In the genomic region with DNA sequence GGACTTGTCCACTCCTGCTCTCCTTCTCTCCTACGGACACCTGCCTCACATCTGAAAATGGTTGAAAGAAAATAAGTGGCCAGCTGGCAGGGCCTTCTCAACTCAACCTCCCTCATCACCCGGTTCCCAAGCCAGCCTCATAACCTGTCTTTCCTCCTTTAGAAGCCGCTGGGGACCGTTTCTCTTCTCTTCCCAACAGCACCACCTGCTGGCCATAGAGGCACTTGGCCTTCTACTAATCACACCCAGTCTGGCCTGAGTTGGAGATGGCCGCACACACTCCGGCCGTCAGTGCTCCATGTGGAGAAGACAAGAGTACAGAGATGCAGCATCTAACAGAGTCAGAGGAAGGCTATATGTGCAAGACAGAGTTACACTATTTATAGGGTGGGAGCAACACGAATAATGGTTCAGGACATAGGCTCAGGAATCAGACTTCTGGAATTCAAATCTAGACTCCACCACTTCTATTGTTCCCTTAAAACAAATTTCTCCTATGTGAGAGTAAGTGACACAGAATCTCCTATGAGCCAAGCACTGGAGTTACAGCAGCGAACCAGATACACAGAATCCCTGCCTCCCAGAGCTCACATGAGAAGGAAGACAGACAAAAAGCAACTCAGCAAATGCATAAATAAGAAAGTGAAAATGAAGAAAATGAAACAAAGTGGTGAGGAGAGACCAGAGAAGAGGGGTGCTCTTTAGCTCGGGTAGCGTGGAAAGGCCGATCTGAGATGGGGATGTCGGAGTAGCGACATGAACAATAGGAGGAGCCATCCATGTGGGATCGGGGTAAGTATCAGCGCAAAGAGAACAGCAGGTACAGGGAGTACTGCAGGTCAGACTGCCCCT, we compare ENCODE assay signal across 8 cellular contexts. TPM values are rescaled to one million over a fixed set of nuclear protein-coding genes. Genes with fewer than 3 reads are reported as not detected.
DNase-seq lines count a peak whose midpoint lies in the region; ATAC-seq and TF ChIP-seq lines count a peak whose summit lies in the region.
"Not testable (repeated sequence)": the region's sequence is repeated elsewhere in the genome, so short reads cannot be mapped to it uniquely, and the experiment has no call there.

No MANE protein-coding gene starts in this region.

- H3K9me3 ChIP-seq in CD8-positive, alpha-beta T cell (ENCODE audit: low read length); OCI-LY1 (ENCODE audit: low read length); mesenchymal stem cell (ENCODE audit: control insufficient read depth, low read length): not testable (repeated sequence)

- H2AFZ ChIP-seq in OCI-LY1 (ENCODE audit: low read length); mesenchymal stem cell (ENCODE audit: low read depth, low read length): not testable (repeated sequence)

- not testable (repeated sequence) for H3K79me1 ChIP-seq in mesenchymal stem cell (replicated peaks; ENCODE audit: low read length, poor library complexity, severe bottlenecking)

- not testable (repeated sequence) for H3K9ac ChIP-seq in OCI-LY1 (ENCODE audit: low read length)
- H3K9ac ChIP-seq in mesenchymal stem cell (ENCODE audit: low read length): peak overlapping the region; percentile 0

- not testable (repeated sequence) for H3F3A ChIP-seq in OCI-LY1 (ENCODE audit: insufficient read depth, low read length)

- H3K23ac ChIP-seq in mesenchymal stem cell (ENCODE audit: low read length in 2 of 2): not testable (repeated sequence)

- peak; percentile 63 for TF ChIP-seq CTCF in CD8-positive, alpha-beta T cell (IDR thresholded peaks at IDR 0.05)
- TF ChIP-seq CTCF in OCI-LY1 (IDR thresholded peaks at IDR 0.05; ENCODE audit: low read length) (peak; percentile 62), endothelial cell (IDR thresholded peaks at IDR 0.05; ENCODE audit: unreplicated experiment) (peak; percentile 76)

- H3K4me1 ChIP-seq in CD8-positive, alpha-beta T cell (ENCODE audit: insufficient read depth, low read length); OCI-LY1 (ENCODE audit: insufficient read depth, low read length, severe bottlenecking); mesenchymal stem cell (ENCODE audit: control insufficient read depth, insufficient read depth, low read depth, low read length): not testable (repeated sequence)

- not testable (repeated sequence) for H3K4me3 Mint-ChIP-seq in CD8-positive, alpha-beta T cell; activated CD8-positive, alpha-beta memory T cell treated with anti-CD3 and anti-CD28 coated beads, Interleukin-2, amount 10 ng/mL, durations not matched to agents 7 days and 5 days; endothelial cell (ENCODE audit: unreplicated experiment)

- ATAC-seq in CD8-positive, alpha-beta T cell: not testable (repeated sequence)
- ATAC-seq in GM21390 (IDR thresholded peaks at IDR 0.05; ENCODE audit: unreplicated experiment): peak; percentile 82
- peak; percentile 74 for ATAC-seq in activated CD8-positive, alpha-beta memory T cell treated with anti-CD3 and anti-CD28 coated beads, Interleukin-2, amount 10 ng/mL, durations not matched to agents 7 days and 5 days

- not testable (repeated sequence) for H3K27ac Mint-ChIP-seq in CD8-positive, alpha-beta T cell; activated CD8-positive, alpha-beta memory T cell treated with anti-CD3 and anti-CD28 coated beads, Interleukin-2, amount 10 ng/mL, durations not matched to agents 7 days and 5 days; endothelial cell (ENCODE audit: unreplicated experiment)

- POLR2A ChIA-PET in CD8-positive, alpha-beta T cell (lab: Charles Lee): not testable (repeated sequence)

- WGBS in mesenchymal stem cell: 54% methylated on average over 11 of the region's 16 CpGs

- H3K36me3 ChIP-seq in CD8-positive, alpha-beta T cell (ENCODE audit: insufficient read depth, low read length); OCI-LY1 (ENCODE audit: insufficient read depth, low read length); mesenchymal stem cell (ENCODE audit: control insufficient read depth in 1 of 2, insufficient read depth in 2 of 2, low read depth in 1 of 2, low read length in 2 of 2): not testable (repeated sequence)

- H3K9me2 ChIP-seq in OCI-LY1 (ENCODE audit: low read depth, low read length): not testable (repeated sequence)

- H4K91ac ChIP-seq in mesenchymal stem cell (ENCODE audit: low read length): not testable (repeated sequence)

- peaks cover 18% of the 10 kb centered on the region for H3K27me3 Mint-ChIP-seq in CD8-positive, alpha-beta T cell (ENCODE audit: low read depth)
- not testable (repeated sequence) for H3K27me3 Mint-ChIP-seq in activated CD8-positive, alpha-beta memory T cell treated with anti-CD3 and anti-CD28 coated beads, Interleukin-2, amount 10 ng/mL, durations not matched to agents 7 days and 5 days; endothelial cell (ENCODE audit: unreplicated experiment)

- not testable (repeated sequence) for H3K79me2 ChIP-seq in OCI-LY1 (ENCODE audit: insufficient read depth, low read length)

- H2AK5ac ChIP-seq in mesenchymal stem cell (ENCODE audit: low read length, severe bottlenecking): not testable (repeated sequence)

- H2BK5ac ChIP-seq in mesenchymal stem cell (ENCODE audit: low read depth, low read length, poor library complexity, severe bottlenecking): not testable (repeated sequence)

- not testable (repeated sequence) for H3K4me1 Mint-ChIP-seq in CD8-positive, alpha-beta T cell (ENCODE audit: low read depth); activated CD8-positive, alpha-beta memory T cell treated with anti-CD3 and anti-CD28 coated beads, Interleukin-2, amount 10 ng/mL, durations not matched to agents 7 days and 5 days
- H3K4me1 Mint-ChIP-seq in endothelial cell (ENCODE audit: unreplicated experiment): peaks cover 19% of the 10 kb centered on the region

- H3K27me3 ChIP-seq in CD8-positive, alpha-beta T cell (ENCODE audit: insufficient read depth, low read length); OCI-LY1 (ENCODE audit: insufficient read depth, low read length): not testable (repeated sequence)
- H3K27me3 ChIP-seq in mesenchymal stem cell (ENCODE audit: control insufficient read depth in 1 of 2, insufficient read depth in 1 of 2, low read length in 2 of 2): peaks cover 8 to 24% of the 10 kb centered on the region in 2 experiments

- not testable (repeated sequence) for H2BK120ac ChIP-seq in mesenchymal stem cell (ENCODE audit: low read depth, low read length)

- not testable (repeated sequence) for H2BK12ac ChIP-seq in mesenchymal stem cell (ENCODE audit: low read length in 2 of 2)

- H3K27ac ChIP-seq in CD8-positive, alpha-beta T cell (ENCODE audit: low read depth, low read length); OCI-LY1 (ENCODE audit: low read depth, low read length, poor library complexity, severe bottlenecking); mesenchymal stem cell (ENCODE audit: low read length, poor library complexity, severe bottlenecking): not testable (repeated sequence)

- H3K4ac ChIP-seq in mesenchymal stem cell (ENCODE audit: low read depth in 1 of 2, low read length in 2 of 2): not testable (repeated sequence)

- not testable (repeated sequence) for H3K36me3 Mint-ChIP-seq in CD8-positive, alpha-beta T cell; activated CD8-positive, alpha-beta memory T cell treated with anti-CD3 and anti-CD28 coated beads, Interleukin-2, amount 10 ng/mL, durations not matched to agents 7 days and 5 days; endothelial cell (ENCODE audit: low read depth, unreplicated experiment)

- H3K18ac ChIP-seq in mesenchymal stem cell (ENCODE audit: low read depth in 1 of 2, low read length in 2 of 2): not testable (repeated sequence)

- DNase-seq in CD8-positive, alpha-beta T cell: peak; percentile 10 to 65 (median 33)
- DNase-seq in KBM-7 (peak; percentile 72), endothelial cell (ENCODE audit: low spot score) (peak; percentile 75), mesenchymal stem cell (peak; percentile 1)
- DNase-seq in activated CD8-positive, alpha-beta memory T cell treated with anti-CD3 and anti-CD28 coated beads, Interleukin-2, amount 10 ng/mL, durations not matched to agents 7 days and 5 days: peak; percentile 71
- DNase-seq in stimulated activated CD8-positive, alpha-beta memory T cell treated with anti-CD3 and anti-CD28 coated beads, Interleukin-12 subunit alpha, Interleukin-12 subunit beta, amount 100 ng/mL, for 24 hours (ENCODE audit: extremely low read depth): peak; percentile 11

- not testable (repeated sequence) for H3K4me3 ChIP-seq in CD8-positive, alpha-beta T cell (ENCODE audit: low read depth, low read length); OCI-LY1 (ENCODE audit: low read depth, low read length, poor library complexity, severe bottlenecking); mesenchymal stem cell (ENCODE audit: insufficient read depth in 1 of 2, low read depth in 1 of 2, low read length in 2 of 2)

- CTCF ChIA-PET in CD8-positive, alpha-beta T cell (lab: Charles Lee): interaction anchor here (0.9 to 3.4 kb wide), 6 partner anchors 10 to 327 kb away, joined by 3 to 21 read pairs (median 3); no protein-coding TSS in a partner anchor
- CTCF ChIA-PET in activated CD8-positive, alpha-beta memory T cell treated with anti-CD3 and anti-CD28 coated beads, Interleukin-2, amount 10 ng/mL, durations not matched to agents 7 days and 5 days (lab: Charles Lee): interaction anchor here (0.9 kb wide), 1 partner anchor 271 kb away, joined by 3 read pairs; no protein-coding TSS in a partner anchor

- not testable (repeated sequence) for H4K8ac ChIP-seq in mesenchymal stem cell (ENCODE audit: low read length)

- in situ Hi-C loops in KBM-7 (cut with MboI; ENCODE audit: low pct_unique_long_range_greater_than_20kb, low sequenced_read_pairs): not testable (repeated sequence)

- H3K4me2 ChIP-seq in OCI-LY1 (ENCODE audit: low read length); mesenchymal stem cell (ENCODE audit: low read length, poor library complexity, severe bottlenecking): not testable (repeated sequence)

- not testable (repeated sequence) for H4K20me1 ChIP-seq in OCI-LY1 (ENCODE audit: insufficient read depth, low read length)

- H3K14ac ChIP-seq in mesenchymal stem cell (ENCODE audit: low read length in 2 of 2): not testable (repeated sequence)

- H2BK15ac ChIP-seq in mesenchymal stem cell (ENCODE audit: low read depth, poor library complexity, severe bottlenecking): not testable (repeated sequence)

- intact Hi-C loops in CD8-positive, alpha-beta T cell (cut with DNase I, micrococcal nuclease): loop anchor here in 1 of 2 experiments (5.0 to 10.0 kb wide), 2 partner anchors 348 to 571 kb away; partner anchors contain the start of gene SMCP

- not testable (repeated sequence) for H3K9me3 Mint-ChIP-seq in CD8-positive, alpha-beta T cell; activated CD8-positive, alpha-beta memory T cell treated with anti-CD3 and anti-CD28 coated beads, Interleukin-2, amount 10 ng/mL, durations not matched to agents 7 days and 5 days (ENCODE audit: low read depth); endothelial cell (ENCODE audit: unreplicated experiment)

RNA-seq across cellular contexts. Expression of gene PRR9, which starts 5.9 kb away (rescaled TPM):
- not detected for total RNA-seq in CD8-positive, alpha-beta T cell
- total RNA-seq in activated CD8-positive, alpha-beta memory T cell treated with anti-CD3 and anti-CD28 coated beads, Interleukin-2, amount 10 ng/mL, durations not matched to agents 7 days and 5 days: not detected
- total RNA-seq in endothelial cell (ENCODE audit: unreplicated experiment): not detected
- not detected for polyA plus RNA-seq in mesenchymal stem cell (2013, experiment 1 of 2)
- polyA plus RNA-seq in mesenchymal stem cell (2013, experiment 2 of 2): not detected

RNA-seq across cellular contexts. Expression of gene LELP1, which starts 20.0 kb away (rescaled TPM):
- not detected for total RNA-seq in CD8-positive, alpha-beta T cell
- not detected for total RNA-seq in activated CD8-positive, alpha-beta memory T cell treated with anti-CD3 and anti-CD28 coated beads, Interleukin-2, amount 10 ng/mL, durations not matched to agents 7 days and 5 days
- not detected for total RNA-seq in endothelial cell (ENCODE audit: unreplicated experiment)
- not detected for polyA plus RNA-seq in mesenchymal stem cell (2013, experiment 1 of 2)
- polyA plus RNA-seq in mesenchymal stem cell (2013, experiment 2 of 2): not detected

RNA-seq across cellular contexts. Expression of gene LORICRIN, which starts 36.2 kb away (rescaled TPM):
- not detected for total RNA-seq in CD8-positive, alpha-beta T cell
- total RNA-seq in activated CD8-positive, alpha-beta memory T cell treated with anti-CD3 and anti-CD28 coated beads, Interleukin-2, amount 10 ng/mL, durations not matched to agents 7 days and 5 days: not detected
- not detected for total RNA-seq in endothelial cell (ENCODE audit: unreplicated experiment)
- polyA plus RNA-seq in mesenchymal stem cell (2013, experiment 1 of 2): not detected
- polyA plus RNA-seq in mesenchymal stem cell (2013, experiment 2 of 2): not detected

Comparison
In these comparisons a context has a peak if more than half of its experiments do, and no peak if none do; other contexts are left out.
1. DNase-seq: peak in every context shown above with its lines; median percentile 75 in endothelial cell; 72 in KBM-7; 71 in activated CD8-positive, alpha-beta memory T cell treated with anti-CD3 and anti-CD28 coated beads, Interleukin-2, amount 10 ng/mL, durations not matched to agents 7 days and 5 days; 33 in CD8-positive, alpha-beta T cell; 11 in stimulated activated CD8-positive, alpha-beta memory T cell treated with anti-CD3 and anti-CD28 coated beads, Interleukin-12 subunit alpha, Interleukin-12 subunit beta, amount 100 ng/mL, for 24 hours; 1 in mesenchymal stem cell.